37 cellular contexts compared by ENCODE assay signal in genomic region chr4:182846041-182846440, GRCh38.
"Had no signal": no experiment of that assay in that cellular context is flagged by ENCODE, and none has a peak within 500 bp of the region (broad histone marks: within the 10 kb centered on the region; RNA-seq: fewer than 3 reads in every experiment).

No MANE protein-coding gene starts in this region.

- ATAC-seq: activated CD4-positive, alpha-beta T cell treated with anti-CD3 and anti-CD28 coated beads for 36 hours; activated CD4-positive, CD25-positive, alpha-beta regulatory T cell treated with anti-CD3 and anti-CD28 coated beads, Interleukin-2, amount 50 U/mL, for 24 hours; activated CD8-positive, alpha-beta memory T cell treated with anti-CD3 and anti-CD28 coated beads, Interleukin-2, amount 10 ng/mL, durations not matched to agents 7 days and 5 days; activated CD8-positive, alpha-beta T cell treated with anti-CD3 and anti-CD28 coated beads, Interleukin-2, amount 10 ng/mL, durations not matched to agents 7 days and 5 days; activated naive CD8-positive, alpha-beta T cell treated with anti-CD3 and anti-CD28 coated beads, Interleukin-2, amount 50 U/mL, for 24 hours; WTC11 had no signal

- H3K36me3 Mint-ChIP-seq: activated CD8-positive, alpha-beta memory T cell treated with anti-CD3 and anti-CD28 coated beads, Interleukin-2, amount 10 ng/mL, durations not matched to agents 7 days and 5 days; activated naive CD4-positive, alpha-beta T cell treated with anti-CD3 and anti-CD28 coated beads, Interleukin-2, amount 10 ng/mL, durations not matched to agents 7 days and 5 days; activated naive CD4-positive, alpha-beta T cell treated with anti-CD3 and anti-CD28 coated beads, Interleukin-2, amount 50 U/mL, for 24 hours; activated naive CD8-positive, alpha-beta T cell treated with anti-CD3 and anti-CD28 coated beads, Interleukin-2, amount 10 ng/mL, durations not matched to agents 7 days and 5 days; brain; WTC11 had no signal

- DNase-seq: activated CD4-positive, alpha-beta memory T cell treated with anti-CD3 and anti-CD28 coated beads, Interleukin-2, amount 10 ng/mL, durations not matched to agents 7 days and 5 days; activated CD4-positive, alpha-beta T cell treated with anti-CD3 and anti-CD28 coated beads for 1 hour; activated CD4-positive, alpha-beta T cell treated with anti-CD3 and anti-CD28 coated beads for 36 hours; activated CD4-positive, alpha-beta T cell treated with anti-CD3 and anti-CD28 coated beads for 48 hours; activated CD4-positive, alpha-beta T cell treated with anti-CD3 and anti-CD28 coated beads, Interleukin-2, amount 10 ng/mL, durations not matched to agents 7 days and 5 days; activated CD4-positive, alpha-beta T cell treated with anti-CD3 and anti-CD28 coated beads, Interleukin-2, amount 50 U/mL, for 48 hours; activated CD4-positive, CD25-positive, alpha-beta regulatory T cell; activated CD8-positive, alpha-beta memory T cell treated with anti-CD3 and anti-CD28 coated beads for 24 hours; activated CD8-positive, alpha-beta memory T cell treated with anti-CD3 and anti-CD28 coated beads, Interleukin-2, amount 10 ng/mL, durations not matched to agents 7 days and 5 days; activated CD8-positive, alpha-beta memory T cell treated with anti-CD3 and anti-CD28 coated beads, Interleukin-2, amount 50 U/mL, for 48 hours; activated CD8-positive, alpha-beta T cell treated with anti-CD3 and anti-CD28 coated beads, Interleukin-2, amount 10 ng/mL, durations not matched to agents 7 days and 5 days; activated gamma-delta T cell; activated naive CD4-positive, alpha-beta T cell treated with anti-CD3 and anti-CD28 coated beads, Interleukin-2, amount 10 ng/mL, durations not matched to agents 7 days and 5 days; activated naive CD4-positive, alpha-beta T cell treated with Interleukin-2 at 50 U/mL for 16 hours; activated naive CD8-positive, alpha-beta T cell treated with anti-CD3 and anti-CD28 coated beads, Interleukin-2, amount 10 ng/mL, durations not matched to agents 7 days and 5 days; activated naive CD8-positive, alpha-beta T cell treated with anti-CD3 and anti-CD28 coated beads, Interleukin-2, amount 50 U/mL, for 24 hours; activated T-cell treated with anti-CD3 and anti-CD28 coated beads, Interleukin-2, amount 50 U/mL, for 24 hours; activated T-cell treated with anti-CD3 and anti-CD28 coated beads, Interleukin-2, amount 50 U/mL, for 48 hours; amygdala; anterior cingulate cortex; caudate nucleus; cerebellar nuclear complex; T-helper 1 cell; T-helper 2 cell; T-helper 9 cell; WERI-Rb-1 had no signal

- H3K27ac ChIP-seq: ascending aorta, cardiac muscle cell, WERI-Rb-1 had no signal

- H3K9me3 Mint-ChIP-seq: activated CD4-positive, alpha-beta memory T cell treated with anti-CD3 and anti-CD28 coated beads, Interleukin-2, amount 10 ng/mL, durations not matched to agents 7 days and 5 days; activated CD4-positive, alpha-beta T cell treated with anti-CD3 and anti-CD28 coated beads, Interleukin-2, amount 10 ng/mL, durations not matched to agents 7 days and 5 days; activated naive CD4-positive, alpha-beta T cell treated with anti-CD3 and anti-CD28 coated beads, Interleukin-2, amount 10 ng/mL, durations not matched to agents 7 days and 5 days; activated naive CD4-positive, alpha-beta T cell treated with anti-CD3 and anti-CD28 coated beads, Interleukin-2, amount 50 U/mL, for 24 hours; activated naive CD8-positive, alpha-beta T cell treated with anti-CD3 and anti-CD28 coated beads, Interleukin-2, amount 10 ng/mL, durations not matched to agents 7 days and 5 days; activated naive CD8-positive, alpha-beta T cell treated with anti-CD3 and anti-CD28 coated beads, Interleukin-2, amount 50 U/mL, for 24 hours; activated T-cell treated with anti-CD3 and anti-CD28 coated beads, Interleukin-2, amount 50 U/mL, for 24 hours; activated T-helper 2 cell treated with anti-CD3 and anti-CD28 coated beads, Interferon-gamma antibody, Interleukin-2, Interleukin-4, amounts not matched to agents 10 μg/mL and 5 μg/mL and 100 μg/mL, durations not matched to agents 14 hours and 24 hours and 36 hours; central memory CD8-positive, alpha-beta T cell; T-helper 1 cell treated with Interleukin-12 subunit alpha and Interleukin-12 subunit beta and Interleukin-4 antibody, amounts not matched to agents 30 μg/mL and 1 μg/mL, for 36 hours; T-helper 2 cell treated with Interferon-gamma antibody and Interleukin-4, amounts not matched to agents 5 μg/mL and 100 μg/mL, for 36 hours had no signal

- H3K4me1 Mint-ChIP-seq: activated CD4-positive, alpha-beta memory T cell treated with anti-CD3 and anti-CD28 coated beads, Interleukin-2, amount 10 ng/mL, durations not matched to agents 7 days and 5 days; activated CD4-positive, alpha-beta T cell treated with anti-CD3 and anti-CD28 coated beads for 36 hours; activated CD4-positive, alpha-beta T cell treated with anti-CD3 and anti-CD28 coated beads, Interleukin-2, amount 10 ng/mL, durations not matched to agents 7 days and 5 days; activated CD8-positive, alpha-beta memory T cell treated with anti-CD3 and anti-CD28 coated beads, Interleukin-2, amount 10 ng/mL, durations not matched to agents 7 days and 5 days; activated naive CD4-positive, alpha-beta T cell treated with anti-CD3 and anti-CD28 coated beads, Interleukin-2, amount 10 ng/mL, durations not matched to agents 7 days and 5 days; activated naive CD4-positive, alpha-beta T cell treated with anti-CD3 and anti-CD28 coated beads, Interleukin-2, amount 50 U/mL, for 24 hours; activated naive CD8-positive, alpha-beta T cell treated with anti-CD3 and anti-CD28 coated beads, Interleukin-2, amount 10 ng/mL, durations not matched to agents 7 days and 5 days; activated naive CD8-positive, alpha-beta T cell treated with anti-CD3 and anti-CD28 coated beads, Interleukin-2, amount 50 U/mL, for 24 hours; central memory CD8-positive, alpha-beta T cell had no signal

- H3K9me3 ChIP-seq: ascending aorta had no signal

- H3K4me1 ChIP-seq: ascending aorta had no signal

- H3K27ac Mint-ChIP-seq: activated CD4-positive, alpha-beta memory T cell treated with anti-CD3 and anti-CD28 coated beads, Interleukin-2, amount 10 ng/mL, durations not matched to agents 7 days and 5 days; activated CD4-positive, alpha-beta T cell treated with anti-CD3 and anti-CD28 coated beads for 36 hours; activated CD4-positive, alpha-beta T cell treated with anti-CD3 and anti-CD28 coated beads, Interleukin-2, amount 10 ng/mL, durations not matched to agents 7 days and 5 days; activated CD8-positive, alpha-beta memory T cell treated with anti-CD3 and anti-CD28 coated beads, Interleukin-2, amount 10 ng/mL, durations not matched to agents 7 days and 5 days; activated CD8-positive, alpha-beta T cell treated with anti-CD3 and anti-CD28 coated beads, Interleukin-2, amount 10 ng/mL, durations not matched to agents 7 days and 5 days; activated naive CD4-positive, alpha-beta T cell treated with anti-CD3 and anti-CD28 coated beads, Interleukin-2, amount 10 ng/mL, durations not matched to agents 7 days and 5 days; activated naive CD4-positive, alpha-beta T cell treated with anti-CD3 and anti-CD28 coated beads, Interleukin-2, amount 50 U/mL, for 24 hours; activated naive CD8-positive, alpha-beta T cell; activated naive CD8-positive, alpha-beta T cell treated with anti-CD3 and anti-CD28 coated beads, Interleukin-2, amount 10 ng/mL, durations not matched to agents 7 days and 5 days; activated naive CD8-positive, alpha-beta T cell treated with anti-CD3 and anti-CD28 coated beads, Interleukin-2, amount 50 U/mL, for 24 hours; activated T-cell treated with anti-CD3 and anti-CD28 coated beads, Interleukin-2, amount 50 U/mL, for 24 hours; activated T-helper 2 cell treated with anti-CD3 and anti-CD28 coated beads, Interferon-gamma antibody, Interleukin-2, Interleukin-4, amounts not matched to agents 10 μg/mL and 5 μg/mL and 100 μg/mL, durations not matched to agents 14 hours and 24 hours and 36 hours; T-helper 1 cell treated with Interleukin-12 subunit alpha and Interleukin-12 subunit beta and Interleukin-4 antibody, amounts not matched to agents 30 μg/mL and 1 μg/mL, for 36 hours; T-helper 2 cell treated with Interferon-gamma antibody and Interleukin-4, amounts not matched to agents 5 μg/mL and 100 μg/mL, for 36 hours; WTC11 had no signal

- H3K4me3 ChIP-seq: ascending aorta, cardiac muscle cell had no signal

- H3K27me3 Mint-ChIP-seq: activated CD4-positive, alpha-beta memory T cell treated with anti-CD3 and anti-CD28 coated beads, Interleukin-2, amount 10 ng/mL, durations not matched to agents 7 days and 5 days; activated CD4-positive, alpha-beta T cell treated with anti-CD3 and anti-CD28 coated beads, Interleukin-2, amount 10 ng/mL, durations not matched to agents 7 days and 5 days; brain had no signal

- H3K27me3 ChIP-seq: ascending aorta, cardiac muscle cell had no signal

- H3K36me3 ChIP-seq: ascending aorta, cardiac muscle cell, WERI-Rb-1 had no signal

- H3K4me3 Mint-ChIP-seq: activated CD4-positive, alpha-beta memory T cell treated with anti-CD3 and anti-CD28 coated beads, Interleukin-2, amount 10 ng/mL, durations not matched to agents 7 days and 5 days; activated CD4-positive, alpha-beta T cell treated with anti-CD3 and anti-CD28 coated beads for 36 hours; activated CD4-positive, alpha-beta T cell treated with anti-CD3 and anti-CD28 coated beads, Interleukin-2, amount 10 ng/mL, durations not matched to agents 7 days and 5 days; activated CD8-positive, alpha-beta memory T cell treated with anti-CD3 and anti-CD28 coated beads, Interleukin-2, amount 10 ng/mL, durations not matched to agents 7 days and 5 days; activated CD8-positive, alpha-beta T cell treated with anti-CD3 and anti-CD28 coated beads, Interleukin-2, amount 10 ng/mL, durations not matched to agents 7 days and 5 days; activated naive CD4-positive, alpha-beta T cell treated with anti-CD3 and anti-CD28 coated beads, Interleukin-2, amount 10 ng/mL, durations not matched to agents 7 days and 5 days; activated naive CD4-positive, alpha-beta T cell treated with anti-CD3 and anti-CD28 coated beads, Interleukin-2, amount 50 U/mL, for 24 hours; activated naive CD8-positive, alpha-beta T cell; activated naive CD8-positive, alpha-beta T cell treated with anti-CD3 and anti-CD28 coated beads, Interleukin-2, amount 10 ng/mL, durations not matched to agents 7 days and 5 days; activated naive CD8-positive, alpha-beta T cell treated with anti-CD3 and anti-CD28 coated beads, Interleukin-2, amount 50 U/mL, for 24 hours; activated T-cell treated with anti-CD3 and anti-CD28 coated beads, Interleukin-2, amount 50 U/mL, for 24 hours; brain; central memory CD8-positive, alpha-beta T cell; T-helper 1 cell treated with Interleukin-12 subunit alpha and Interleukin-12 subunit beta and Interleukin-4 antibody, amounts not matched to agents 30 μg/mL and 1 μg/mL, for 36 hours; T-helper 2 cell treated with Interferon-gamma antibody and Interleukin-4, amounts not matched to agents 5 μg/mL and 100 μg/mL, for 36 hours; WTC11 had no signal
